Comparison of ENCODE assay signal across 8 cellular contexts in genomic region chr5:77168187-77168883, GRCh38. TPM values are rescaled to one million over a fixed set of nuclear protein-coding genes. Genes with fewer than 3 reads are reported as not detected.
DNase-seq lines count a peak whose midpoint lies in the region; ATAC-seq and TF ChIP-seq lines count a peak whose summit lies in the region.

No MANE protein-coding gene starts in this region.

- POLR2A ChIA-PET in PC-9 (lab: Charles Lee; ENCODE audit: unreplicated experiment) = interaction anchor here (0.5 to 0.6 kb wide), 4 partner anchors 14 to 1733 kb away, joined by 3 to 6 read pairs (median 4); no protein-coding TSS in a partner anchor
- POLR2A ChIA-PET in CD8-positive, alpha-beta memory T cell (lab: Charles Lee) = no interaction called here

- TF ChIP-seq CTCF in PC-9 (conservative IDR thresholded peaks at IDR 0.05) (no peak), parathyroid adenoma (IDR thresholded peaks at IDR 0.05) (no peak)

- H3K27ac ChIP-seq in PC-9 (peak overlapping the region; percentile 55), parathyroid adenoma (peak overlapping the region; percentile 52), Karpas-422 (ENCODE audit: low read length) (no peak overlapping the region)
- H3K27ac ChIP-seq in CD8-positive, alpha-beta memory T cell (ENCODE audit: low read depth, low read length) = no peak overlapping the region

- H3K27me3 ChIP-seq in PC-9 (ENCODE audit: insufficient read depth, low read depth) (no peaks in the 10 kb centered on the region), parathyroid adenoma (ENCODE audit: control insufficient read depth, insufficient read depth, low read length) (no peaks in the 10 kb centered on the region), Karpas-422 (ENCODE audit: low read length) (no peaks in the 10 kb centered on the region)
- H3K27me3 ChIP-seq in CD8-positive, alpha-beta memory T cell (ENCODE audit: insufficient read depth, low read length, poor library complexity, severe bottlenecking) = peaks cover 5% of the 10 kb centered on the region

- no peaks in the 10 kb centered on the region for H3K4me1 Mint-ChIP-seq in CD8-positive, alpha-beta memory T cell

- CTCF ChIA-PET in PC-9 (lab: Charles Lee) = no interaction called here
- CTCF ChIA-PET in CD8-positive, alpha-beta memory T cell (lab: Charles Lee) = no interaction called here

- no peaks in the 10 kb centered on the region for H3F3A ChIP-seq in PC-9 (ENCODE audit: insufficient read depth, low read depth)

- no peak overlapping the region for H3K4me3 Mint-ChIP-seq in CD8-positive, alpha-beta memory T cell

- H3K9me3 Mint-ChIP-seq in CD8-positive, alpha-beta memory T cell = no peaks in the 10 kb centered on the region

- H3K79me2 ChIP-seq in PC-9 (ENCODE audit: low read depth) = no peaks in the 10 kb centered on the region
- H3K79me2 ChIP-seq in parathyroid adenoma = no peaks in the 10 kb centered on the region
- no peaks in the 10 kb centered on the region for H3K79me2 ChIP-seq in Karpas-422 (ENCODE audit: low read length)

- H3K9me2 ChIP-seq in PC-9 (ENCODE audit: insufficient read depth) = no peaks in the 10 kb centered on the region
- H3K9me2 ChIP-seq in Karpas-422 (replicated peaks; ENCODE audit: insufficient read depth, low read length) = no peaks in the 10 kb centered on the region

- BruUV-seq in PC-9 (replicated peaks; lab: Mats Ljungman, UMichigan) = TSS peak; percentile 59

- H3K4me2 ChIP-seq in PC-9 = peak overlapping the region; percentile 51
- H3K4me2 ChIP-seq in parathyroid adenoma (ENCODE audit: low read length) = no peak overlapping the region
- no peak overlapping the region for H3K4me2 ChIP-seq in Karpas-422 (ENCODE audit: low read depth, low read length, poor library complexity, severe bottlenecking)

- H3K4me1 ChIP-seq in PC-9 (replicated peaks; ENCODE audit: insufficient read depth) (peaks cover 22% of the 10 kb centered on the region), parathyroid adenoma (peaks cover 25% of the 10 kb centered on the region), Karpas-422 (ENCODE audit: low read length) (no peaks in the 10 kb centered on the region)
- H3K4me1 ChIP-seq in CD8-positive, alpha-beta memory T cell (ENCODE audit: insufficient read depth, low read length) = no peaks in the 10 kb centered on the region

- H3K36me3 ChIP-seq in PC-9 (ENCODE audit: low read depth) (no peaks in the 10 kb centered on the region), parathyroid adenoma (ENCODE audit: control insufficient read depth, insufficient read depth, low read length) (no peaks in the 10 kb centered on the region), Karpas-422 (ENCODE audit: insufficient read depth, low read length) (no peaks in the 10 kb centered on the region)
- no peaks in the 10 kb centered on the region for H3K36me3 ChIP-seq in CD8-positive, alpha-beta memory T cell (ENCODE audit: insufficient read depth, low read length)

- no peak overlapping the region for H3K9ac ChIP-seq in parathyroid adenoma
- H3K9ac ChIP-seq in Karpas-422 (ENCODE audit: low read length) = no peak overlapping the region

- no peaks in the 10 kb centered on the region for H4K20me1 ChIP-seq in PC-9 (ENCODE audit: insufficient read depth)
- H4K20me1 ChIP-seq in Karpas-422 (ENCODE audit: insufficient read depth, low read depth, low read length) = no peaks in the 10 kb centered on the region

- no peaks in the 10 kb centered on the region for H3K36me3 Mint-ChIP-seq in CD8-positive, alpha-beta memory T cell

- no peak overlapping the region for H3K4me3 ChIP-seq in PC-9
- H3K4me3 ChIP-seq in parathyroid adenoma (ENCODE audit: low read depth, low read length) = no peak overlapping the region
- no peak overlapping the region for H3K4me3 ChIP-seq in Karpas-422 (ENCODE audit: low read length)
- H3K4me3 ChIP-seq in CD8-positive, alpha-beta memory T cell (ENCODE audit: low read length) = no peak overlapping the region

- H3K27me3 Mint-ChIP-seq in CD8-positive, alpha-beta memory T cell = peaks cover 13 to 24% of the 10 kb centered on the region in 2 donors

- intact Hi-C loops in PC-9 (cut with micrococcal nuclease; ENCODE audit: unreplicated experiment) = loop anchor here (5.0 kb wide), 1 partner anchor 54 kb away; no protein-coding TSS in a partner anchor

- no peak for ATAC-seq in GM18520 (IDR thresholded peaks at IDR 0.05; ENCODE audit: unreplicated experiment)

- peak; percentile 46 for DNase-seq in COR-L47 (lab: John Stamatoyannopoulos, UW)
- peak in 1 of 2 experiments; percentile 11 for DNase-seq in PC-9
- DNase-seq in fibroblast of the conjunctiva (ENCODE audit: low read depth) = peak; percentile 30
- no peak for DNase-seq in GDM1 (lab: John Stamatoyannopoulos, UW)
- no peak for DNase-seq in Karpas-422
- no peak for DNase-seq in CD8-positive, alpha-beta memory T cell

- no peak overlapping the region for H2AFZ ChIP-seq in PC-9
- peak overlapping the region; percentile 73 for H2AFZ ChIP-seq in parathyroid adenoma
- H2AFZ ChIP-seq in Karpas-422 (ENCODE audit: low read length) = no peak overlapping the region

- H3K9me3 ChIP-seq in PC-9 (ENCODE audit: insufficient read depth, low read depth) (no peaks in the 10 kb centered on the region), parathyroid adenoma (ENCODE audit: control insufficient read depth, low read length) (no peaks in the 10 kb centered on the region), Karpas-422 (ENCODE audit: low read length) (no peaks in the 10 kb centered on the region)
- no peaks in the 10 kb centered on the region for H3K9me3 ChIP-seq in CD8-positive, alpha-beta memory T cell (ENCODE audit: low read length)

- H3K27ac Mint-ChIP-seq in CD8-positive, alpha-beta memory T cell = no peak overlapping the region

RNA-seq across cellular contexts. Expression of gene PDE8B, which starts 42.1 kb away (rescaled TPM):
- 1.7 and 1.8 TPM in 2 replicates for total RNA-seq in PC-9 (2021)
- 0.04 and 0.15 TPM in 2 replicates for total RNA-seq in Karpas-422 (2014; rRNA removed; shearing (Covaris generic); ENCODE audit: low replicate concordance)
- total RNA-seq in CD8-positive, alpha-beta memory T cell = not detected
- polyA plus RNA-seq in CD8-positive, alpha-beta memory T cell = 0.07 TPM

Comparison
In these comparisons a context has a peak if more than half of its experiments do, and no peak if none do; other contexts are left out.
1. DNase-seq: peak in COR-L47 (single experiment) and fibroblast of the conjunctiva (single experiment); none in GDM1 (single experiment), Karpas-422 (single experiment) and CD8-positive, alpha-beta memory T cell (0 of 5).
2. H3K27ac ChIP-seq: peak in PC-9 (single experiment) and parathyroid adenoma (single experiment); none in Karpas-422 (single experiment) and CD8-positive, alpha-beta memory T cell (single experiment).